32 cellular contexts compared by ENCODE assay signal in the genomic region with DNA sequence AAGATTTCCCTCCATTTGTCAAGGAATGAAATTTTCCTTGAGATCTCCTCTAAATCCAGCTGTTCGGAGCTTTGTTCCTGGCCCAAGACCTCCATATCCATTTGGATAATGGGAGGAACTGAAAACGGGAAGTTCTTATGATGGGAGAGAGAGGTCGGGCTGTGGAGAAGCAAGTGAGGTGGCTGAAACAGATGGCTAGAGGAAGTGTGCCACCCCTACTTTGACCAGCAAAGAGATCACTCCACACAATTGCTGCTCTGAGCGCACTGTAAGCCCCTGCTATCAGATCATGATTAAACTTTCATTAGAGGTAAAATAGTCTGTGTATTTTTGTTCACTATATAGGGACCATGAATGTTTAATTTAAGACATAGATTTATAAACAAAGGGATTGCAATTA. TPM values are rescaled to one million over a fixed set of nuclear protein-coding genes. Genes with fewer than 3 reads are reported as not detected.
"Had no signal": no experiment of that assay in that cellular context is flagged by ENCODE, and none has a peak within 500 bp of the region (broad histone marks: within the 10 kb centered on the region; RNA-seq: fewer than 3 reads in every experiment).

A gene (minus strand): TSS at position 101 of the 400 bp plus-strand sequence. CDS start 0 bp downstream, at position 101.

- H3K36me3 ChIP-seq: left ventricle myocardium inferior, neutrophil, right atrium auricular region, right lobe of liver, tibial nerve, uterus had no signal

- H3K4me2 ChIP-seq: hepatocyte, smooth muscle cell had no signal

- H3K9me3 Mint-ChIP-seq: naive B cell; natural killer cell; neural crest cell; stimulated activated naive CD8-positive, alpha-beta T cell treated with anti-CD3 and anti-CD28 coated beads, Interleukin-15, amount 100 ng/mL, for 72 hours; type B pancreatic cell had no signal

- H3K27me3 ChIP-seq: hepatocyte, neutrophil, right atrium auricular region, right lobe of liver, tibial nerve, uterus had no signal

- H3K36me3 Mint-ChIP-seq: mesothelial cell of epicardium, naive B cell, natural killer cell, type B pancreatic cell had no signal

- H3K4me1 ChIP-seq: left ventricle myocardium inferior, parathyroid adenoma, psoas muscle, right atrium auricular region, right lobe of liver, tibial nerve, uterus had no signal

- DNase-seq: islet precursor cell; left ventricle myocardium inferior; mesendoderm; naive B cell; natural killer cell; occipital lobe; psoas muscle; right lobe of liver; stimulated activated CD4-positive, alpha-beta T cell treated with anti-CD3 and anti-CD28 coated beads, Interleukin-1b, Interleukin-23, amount 100 ng/mL, for 48 hours; stimulated activated CD4-positive, alpha-beta T cell treated with anti-CD3 and anti-CD28 coated beads, Interleukin-2, amount 100 ng/mL, for 48 hours; stimulated activated naive CD4-positive, alpha-beta T cell treated with Interleukin-2 at 50 U/mL for 16 hours; stimulated activated naive CD8-positive, alpha-beta T cell treated with anti-CD3 and anti-CD28 coated beads, Interleukin-15, amount 100 ng/mL, for 72 hours; substantia nigra; uterus had no signal

- H3K9me3 ChIP-seq: left ventricle myocardium inferior, neutrophil, psoas muscle, right atrium auricular region, right lobe of liver, tibial nerve, uterus had no signal

- H3K4me3 ChIP-seq: hepatocyte, left ventricle myocardium inferior, lung, psoas muscle, right atrium auricular region, right lobe of liver, smooth muscle cell, tibial nerve, uterus had no signal

- H2AFZ ChIP-seq: hepatocyte, parathyroid adenoma had no signal

- H3K4me1 Mint-ChIP-seq: naive B cell; natural killer cell; neural crest cell; stimulated activated naive CD8-positive, alpha-beta T cell treated with anti-CD3 and anti-CD28 coated beads, Interleukin-15, amount 100 ng/mL, for 72 hours had no signal

- ATAC-seq: natural killer cell; psoas muscle; right lobe of liver; stimulated activated naive CD8-positive, alpha-beta T cell treated with anti-CD3 and anti-CD28 coated beads, Interleukin-15, amount 100 ng/mL, for 72 hours had no signal

- H3K27ac ChIP-seq: hepatocyte, left ventricle myocardium inferior, neutrophil, parathyroid adenoma, psoas muscle, right atrium auricular region, right lobe of liver, tibial nerve had no signal

- H3K27ac Mint-ChIP-seq: mesothelial cell of epicardium; natural killer cell; stimulated activated naive CD8-positive, alpha-beta T cell treated with anti-CD3 and anti-CD28 coated beads, Interleukin-15, amount 100 ng/mL, for 72 hours; type B pancreatic cell had no signal

- H3K79me2 ChIP-seq: hepatocyte, parathyroid adenoma had no signal

- H3K9ac ChIP-seq: parathyroid adenoma had no signal

- H3K4me3 Mint-ChIP-seq: mesothelial cell of epicardium; naive B cell; natural killer cell; neural crest cell; stimulated activated naive CD8-positive, alpha-beta T cell treated with anti-CD3 and anti-CD28 coated beads, Interleukin-15, amount 100 ng/mL, for 72 hours; type B pancreatic cell had no signal

RNA-seq across cellular contexts. Expression of the gene that starts here (rescaled TPM):
- total RNA-seq: hepatocyte, kidney epithelial cell, lower leg skin, lung, mesothelial cell of epicardium, mononuclear cell, natural killer cell, neural crest cell, occipital lobe, osteocyte, posterior vena cava, psoas muscle, right atrium auricular region, right lobe of liver, skeletal muscle tissue, smooth muscle cell, temporal lobe, tibial nerve, ureter, uterus had no signal
